In the genomic region with DNA sequence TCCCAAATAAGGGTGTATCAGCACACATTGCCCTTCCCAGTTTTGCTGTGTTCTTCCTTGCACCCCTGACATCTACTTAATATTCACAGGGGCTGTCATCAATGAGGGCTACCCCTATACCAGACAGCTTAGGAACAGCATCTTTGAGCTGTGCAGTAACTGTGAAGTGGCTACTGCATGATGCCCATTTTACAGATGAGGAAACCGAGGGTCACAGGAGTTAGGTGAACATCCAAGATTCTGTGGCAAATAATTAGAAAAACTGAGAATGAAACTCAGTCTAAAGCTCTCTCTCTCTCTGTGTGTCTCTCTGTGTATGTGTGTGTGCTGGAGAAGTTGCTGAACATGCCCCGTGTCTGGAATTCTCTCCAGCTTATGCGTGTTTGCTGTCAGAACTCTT, we compare ENCODE assay signal across 30 cellular contexts.
"Had no signal": no experiment of that assay in that cellular context is flagged by ENCODE, and none has a peak within 500 bp of the region (broad histone marks: within the 10 kb centered on the region; RNA-seq: fewer than 3 reads in every experiment).

No MANE protein-coding gene starts in this region.

- H3K27me3 Mint-ChIP-seq: stimulated activated memory B cell treated with anti-CD40 and anti-IgM and Interleukin-4, amounts not matched to agents 10 μg/mL and 1 μg/mL and 100 μg/mL, for 72 hours; stimulated activated naive CD8-positive, alpha-beta T cell treated with anti-CD3 and anti-CD28 coated beads, Interleukin-15, Interleukin-2, amounts not matched to agents 100 ng/mL and 50 ng/mL, for 24 hours had no signal

- H3K27me3 ChIP-seq: neural progenitor cell, ovary, spleen, suprapubic skin, testis, tibial artery, uterus had no signal

- H3K4me2 ChIP-seq: neural progenitor cell, smooth muscle cell had no signal

- H3K27ac ChIP-seq: neural progenitor cell, ovary, parathyroid adenoma, psoas muscle, skin epidermis, spleen, suprapubic skin, testis, tibial artery, transverse colon, upper lobe of right lung, uterus had no signal

- H3K4me1 ChIP-seq: neural progenitor cell, parathyroid adenoma, psoas muscle, transverse colon, uterus had no signal

- H3K36me3 Mint-ChIP-seq: naive thymus-derived CD4-positive, alpha-beta T cell; natural killer cell; neural progenitor cell; stimulated activated memory B cell treated with anti-CD40 and anti-IgM and Interleukin-4, amounts not matched to agents 10 μg/mL and 1 μg/mL and 100 μg/mL, for 72 hours; type B pancreatic cell had no signal

- H3K4me3 ChIP-seq: neural progenitor cell, ovary, psoas muscle, skin epidermis, smooth muscle cell, spleen, suprapubic skin, testis, tibial artery, transverse colon, upper lobe of right lung, uterus had no signal

- ATAC-seq: naive thymus-derived CD4-positive, alpha-beta T cell; natural killer cell; psoas muscle; right cardiac atrium; sciatic nerve; stimulated activated memory B cell treated with anti-CD40 and anti-IgM and Interleukin-4, amounts not matched to agents 10 μg/mL and 1 μg/mL and 100 μg/mL, for 72 hours; upper lobe of right lung had no signal

- H3K9me3 ChIP-seq: ovary, psoas muscle, spleen, suprapubic skin, testis, tibial artery, transverse colon, upper lobe of right lung, uterus had no signal

- H3K9me3 Mint-ChIP-seq: naive thymus-derived CD4-positive, alpha-beta T cell; natural killer cell; neural progenitor cell; stimulated activated memory B cell treated with anti-CD40 and anti-IgM and Interleukin-4, amounts not matched to agents 10 μg/mL and 1 μg/mL and 100 μg/mL, for 72 hours; stimulated activated naive CD8-positive, alpha-beta T cell treated with anti-CD3 and anti-CD28 coated beads, Interleukin-15, Interleukin-2, amounts not matched to agents 100 ng/mL and 50 ng/mL, for 24 hours; type B pancreatic cell had no signal

- H2AFZ ChIP-seq: neural progenitor cell, parathyroid adenoma had no signal

- H3K27ac Mint-ChIP-seq: naive thymus-derived CD4-positive, alpha-beta T cell; natural killer cell; neural progenitor cell; progenitor cell of endocrine pancreas; stimulated activated memory B cell treated with anti-CD40 and anti-IgM and Interleukin-4, amounts not matched to agents 10 μg/mL and 1 μg/mL and 100 μg/mL, for 72 hours; stimulated activated naive CD8-positive, alpha-beta T cell treated with anti-CD3 and anti-CD28 coated beads, Interleukin-15, Interleukin-2, amounts not matched to agents 100 ng/mL and 50 ng/mL, for 24 hours; type B pancreatic cell had no signal

- H3K4me3 Mint-ChIP-seq: naive thymus-derived CD4-positive, alpha-beta T cell; natural killer cell; nephron; neural progenitor cell; stimulated activated memory B cell treated with anti-CD40 and anti-IgM and Interleukin-4, amounts not matched to agents 10 μg/mL and 1 μg/mL and 100 μg/mL, for 72 hours; stimulated activated naive CD8-positive, alpha-beta T cell treated with anti-CD3 and anti-CD28 coated beads, Interleukin-15, Interleukin-2, amounts not matched to agents 100 ng/mL and 50 ng/mL, for 24 hours; type B pancreatic cell had no signal

- H3K9ac ChIP-seq: neural progenitor cell, parathyroid adenoma had no signal

- H3K36me3 ChIP-seq: neural progenitor cell, ovary, spleen, suprapubic skin, tibial artery, transverse colon, upper lobe of right lung, uterus had no signal

- H3K79me2 ChIP-seq: parathyroid adenoma had no signal

- DNase-seq: naive thymus-derived CD4-positive, alpha-beta T cell; natural killer cell; occipital lobe; ovary; psoas muscle; right cardiac atrium; spleen; stimulated activated CD4-positive, alpha-beta T cell treated with anti-CD3 and anti-CD28 coated beads, Interleukin-12 subunit alpha, Interleukin-12 subunit beta, amount 100 ng/mL, for 4 hours; stimulated activated CD4-positive, alpha-beta T cell treated with anti-CD3 and anti-CD28 coated beads, Interleukin-1b, Interleukin-23, amount 100 ng/mL, for 48 hours; stimulated activated CD4-positive, alpha-beta T cell treated with anti-CD3 and anti-CD28 coated beads, Interleukin-4, amount 100 ng/mL, for 1 hour; stimulated activated CD4-positive, alpha-beta T cell treated with anti-CD3 and anti-CD28 coated beads, Interleukin-4, amount 100 ng/mL, for 4 hours; stimulated activated CD8-positive, alpha-beta memory T cell treated with anti-CD3 and anti-CD28 coated beads, Interleukin-4, amount 100 ng/mL, for 48 hours; stimulated activated naive CD4-positive, alpha-beta T cell; substantia nigra; testis; tibial artery; transverse colon; upper lobe of right lung; uterus had no signal
